Comparison of ENCODE assay signal across 19 cellular contexts in the genomic region with DNA sequence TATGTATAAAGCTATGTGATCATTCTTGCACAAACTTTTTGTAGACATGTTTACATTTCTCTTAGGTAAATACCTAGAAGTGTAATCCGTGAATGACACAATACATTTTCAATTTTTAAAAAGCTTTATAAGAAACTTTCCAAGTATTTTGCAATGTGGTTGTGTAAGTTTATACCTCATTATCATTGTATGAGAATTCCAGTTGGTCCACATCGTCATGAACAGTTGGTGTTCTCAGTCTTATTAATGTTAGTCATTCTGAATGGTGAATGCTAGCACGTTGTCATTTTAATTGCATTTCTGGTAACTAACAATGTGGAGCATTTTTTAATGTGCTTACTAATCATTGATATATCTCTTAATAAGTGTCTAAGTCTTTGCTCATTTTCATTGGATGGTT.
"Had no signal": no experiment of that assay in that cellular context is flagged by ENCODE, and none has a peak within 500 bp of the region (broad histone marks: within the 10 kb centered on the region; RNA-seq: fewer than 3 reads in every experiment).

No MANE protein-coding gene starts in this region.

- FAIRE-seq: islet of Langerhans had no signal

- H3K4me1 ChIP-seq: tibial artery, upper lobe of right lung, vagina had no signal

- H3K36me3 ChIP-seq: esophagus squamous epithelium, heart right ventricle, tibial artery, upper lobe of right lung, vagina had no signal

- H3K4me3 ChIP-seq: dorsolateral prefrontal cortex, esophagus squamous epithelium, heart right ventricle, smooth muscle cell, tibial artery, upper lobe of right lung, vagina had no signal

- H3K27ac Mint-ChIP-seq: natural killer cell; stimulated activated memory B cell treated with anti-CD40 and anti-IgM and Interleukin-4, amounts not matched to agents 10 μg/mL and 1 μg/mL and 100 μg/mL, for 72 hours; stimulated activated naive CD8-positive, alpha-beta T cell treated with anti-CD3 and anti-CD28 coated beads, Interleukin-15, Interleukin-2, amounts not matched to agents 100 ng/mL and 50 ng/mL, for 24 hours had no signal

- DNase-seq: cortex of kidney; dorsolateral prefrontal cortex; effector CD8-positive, alpha-beta T cell; esophagus squamous epithelium; foreskin melanocyte; heart right ventricle; hypothalamus; kidney glomerular epithelial cell; natural killer cell; right cardiac atrium; stimulated activated CD4-positive, alpha-beta T cell treated with anti-CD3 and anti-CD28 coated beads, Interleukin-4, amount 100 ng/mL, for 1 hour; tibial artery; upper lobe of right lung had no signal

- H3K9me3 ChIP-seq: esophagus squamous epithelium, tibial artery, upper lobe of right lung, vagina had no signal

- ATAC-seq: heart right ventricle; natural killer cell; right cardiac atrium; stimulated activated memory B cell treated with anti-CD40 and anti-IgM and Interleukin-4, amounts not matched to agents 10 μg/mL and 1 μg/mL and 100 μg/mL, for 72 hours; upper lobe of right lung had no signal

- H3K36me3 Mint-ChIP-seq: natural killer cell had no signal

- H3K4me2 ChIP-seq: smooth muscle cell had no signal

- H3K27ac ChIP-seq: dorsolateral prefrontal cortex, esophagus squamous epithelium, heart right ventricle, tibial artery, upper lobe of right lung, vagina had no signal

- H3K27me3 Mint-ChIP-seq: stimulated activated memory B cell treated with anti-CD40 and anti-IgM and Interleukin-4, amounts not matched to agents 10 μg/mL and 1 μg/mL and 100 μg/mL, for 72 hours had no signal

- H3K4me1 Mint-ChIP-seq: natural killer cell; neural crest cell; stimulated activated memory B cell treated with anti-CD40 and anti-IgM and Interleukin-4, amounts not matched to agents 10 μg/mL and 1 μg/mL and 100 μg/mL, for 72 hours had no signal

- H3K4me3 Mint-ChIP-seq: natural killer cell; neural crest cell; stimulated activated memory B cell treated with anti-CD40 and anti-IgM and Interleukin-4, amounts not matched to agents 10 μg/mL and 1 μg/mL and 100 μg/mL, for 72 hours; stimulated activated naive CD8-positive, alpha-beta T cell treated with anti-CD3 and anti-CD28 coated beads, Interleukin-15, Interleukin-2, amounts not matched to agents 100 ng/mL and 50 ng/mL, for 24 hours had no signal

- H3K27me3 ChIP-seq: dorsolateral prefrontal cortex, esophagus squamous epithelium, heart right ventricle, tibial artery, upper lobe of right lung, vagina had no signal
